In the genomic region with DNA sequence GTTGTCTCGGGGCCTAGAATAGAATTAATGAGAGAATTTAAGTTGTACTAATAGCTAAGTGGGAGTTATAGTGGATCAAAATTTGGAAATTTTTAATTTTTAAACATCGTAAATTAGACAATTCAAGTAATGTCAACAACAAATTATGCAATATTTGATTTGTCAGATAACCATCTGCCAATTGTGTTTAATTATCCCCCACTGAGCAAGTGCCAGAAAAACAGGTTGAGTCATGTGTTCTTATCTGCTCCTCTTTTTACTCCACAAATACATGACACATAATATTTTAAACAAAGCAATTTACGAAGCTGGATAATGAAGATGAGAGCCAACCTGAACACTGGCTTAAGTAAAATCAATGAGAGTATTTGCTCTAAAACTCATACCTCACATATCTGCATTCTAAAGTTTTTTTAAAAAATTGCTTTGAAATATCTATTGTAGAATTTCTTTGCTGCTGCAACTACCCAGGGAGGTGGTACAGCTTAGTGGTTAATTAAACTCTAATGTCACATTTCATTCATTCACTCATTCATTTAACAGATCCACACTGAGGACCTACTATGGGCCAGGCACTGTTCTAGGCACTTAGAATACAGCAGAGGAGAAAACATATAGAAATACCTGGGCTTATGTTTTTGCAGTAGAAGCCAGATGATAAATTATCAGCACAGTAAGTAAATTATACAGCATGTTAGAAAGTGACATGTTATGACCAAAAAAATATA, we compare ENCODE assay signal across 9 cellular contexts. TPM values are rescaled to one million over a fixed set of nuclear protein-coding genes. Genes with fewer than 3 reads are reported as not detected.
DNase-seq lines count a peak whose midpoint lies in the region; ATAC-seq and TF ChIP-seq lines count a peak whose summit lies in the region.
"Had no signal": no experiment of that assay in that cellular context is flagged by ENCODE, and none has a peak within 500 bp of the region (broad histone marks: within the 10 kb centered on the region; RNA-seq: fewer than 3 reads in every experiment).

No MANE protein-coding gene starts in this region.

- in situ Hi-C loops in mammary epithelial cell (cut with MboI; ENCODE audit: low sequenced_read_pairs in 2 of 2): no loop called here

- ATAC-seq in foreskin keratinocyte: no peak
- no peak for ATAC-seq in activated CD4-positive, CD25-positive, alpha-beta regulatory T cell treated with anti-CD3 and anti-CD28 coated beads, Interleukin-2, amount 50 U/mL, for 24 hours

- DNase-seq in HCEC 1CT (peak; percentile 44), NCI-H2171 (lab: John Stamatoyannopoulos, UW) (peak; percentile 34), mammary epithelial cell (peak; percentile 33), prostate gland (ENCODE audit: low spot score) (peak; percentile 31), foreskin keratinocyte (no peak), T-helper 9 cell (no peak)

- no peaks in the 10 kb centered on the region for H3K79me2 ChIP-seq in mammary epithelial cell (ENCODE audit: insufficient read depth, low read length)

- H4K20me1 ChIP-seq in mammary epithelial cell (ENCODE audit: insufficient read depth, low read length): no peaks in the 10 kb centered on the region

- no peak for TF ChIP-seq POLR2A in prostate gland (IDR thresholded peaks at IDR 0.05)

- no peak overlapping the region for H3K27ac ChIP-seq in mammary epithelial cell (ENCODE audit: insufficient read depth, low read depth, low read length)
- H3K27ac ChIP-seq in prostate gland: peak overlapping the region in 1 of 2 donors; percentile 50
- H3K27ac ChIP-seq in foreskin keratinocyte: no peak overlapping the region
- H3K27ac ChIP-seq: KMS-11 had no signal

- dilution Hi-C loops in mammary epithelial cell (cut with HindIII; ENCODE audit: low sequenced_read_pairs): no loop called here

- CTCF ChIA-PET in mammary epithelial cell (lab: Charles Lee; ENCODE audit: low non-redundant PET): no interaction called here

- peak overlapping the region; percentile 11 for H3K4me2 ChIP-seq in mammary epithelial cell (ENCODE audit: insufficient read depth, low read depth, low read length)
- H3K4me2 ChIP-seq: KMS-11 had no signal

- no peak overlapping the region for H3K9ac ChIP-seq in mammary epithelial cell (ENCODE audit: insufficient read depth, low read length)
- H3K9ac ChIP-seq: KMS-11 had no signal

- H3K27me3 ChIP-seq in mammary epithelial cell (ENCODE audit: insufficient read depth, low read length) (no peaks in the 10 kb centered on the region), prostate gland (replicated peaks; ENCODE audit: insufficient read depth) (no peaks in the 10 kb centered on the region), foreskin keratinocyte (no peaks in the 10 kb centered on the region)

- TF ChIP-seq CTCF in mammary epithelial cell (conservative IDR thresholded peaks at IDR 0.05 in 1 of 2, IDR thresholded peaks at IDR 0.05 in 1 of 2; ENCODE audit: extremely low read depth in 1 of 2, insufficient read depth in 1 of 2, low read depth in 1 of 2, low read length in 2 of 2) (no peak), prostate gland (IDR thresholded peaks at IDR 0.05) (no peak), foreskin keratinocyte (conservative IDR thresholded peaks at IDR 0.05) (no peak)

- H3K4me3 ChIP-seq in mammary epithelial cell (replicated peaks in 1 of 3; ENCODE audit: insufficient read depth in 1 of 3, low read depth in 2 of 3, low read length in 3 of 3) (no peak overlapping the region), prostate gland (no peak overlapping the region)
- H3K4me3 ChIP-seq: HAP-1 had no signal

- no peaks in the 10 kb centered on the region for H3K9me3 ChIP-seq in mammary epithelial cell (replicated peaks; ENCODE audit: insufficient read depth, low read length)
- no peaks in the 10 kb centered on the region for H3K9me3 ChIP-seq in prostate gland
- H3K9me3 ChIP-seq: HAP-1 had no signal

- no peak overlapping the region for H2AFZ ChIP-seq in mammary epithelial cell (ENCODE audit: low read depth, low read length)

- intact Hi-C loops in mammary epithelial cell (cut with micrococcal nuclease) (no loop called here), prostate gland (cut with DNase I) (loop anchor here (5.0 kb wide), 1 partner anchor 35 kb away; no protein-coding TSS in a partner anchor)

- H3K4me1 ChIP-seq in mammary epithelial cell (ENCODE audit: insufficient read depth, low read length) (peaks cover 35% of the 10 kb centered on the region), prostate gland (replicated peaks) (peaks cover 18% of the 10 kb centered on the region), foreskin keratinocyte (peaks cover 32% of the 10 kb centered on the region)

- no peaks in the 10 kb centered on the region for H3K36me3 ChIP-seq in mammary epithelial cell (ENCODE audit: insufficient read depth, low read length)
- H3K36me3 ChIP-seq in prostate gland: no peaks in the 10 kb centered on the region

- WGBS in mammary epithelial cell (ENCODE audit: low coverage, missing lambda C conversion rate): 33% methylated on average over 3 of the region's 3 CpGs
- WGBS in prostate gland: 39% methylated on average over 3 of the region's 3 CpGs

- no TSS peak for BruUV-seq in mammary epithelial cell (replicated peaks; lab: Mats Ljungman, UMichigan)

RNA-seq across cellular contexts. Expression of a gene that starts 57.1 kb away (rescaled TPM):
- total RNA-seq in mammary epithelial cell (10 to 100 TPM; 38.2 to 39.0 TPM), prostate gland (10 to 100 TPM; 35.1 to 45.2 TPM), foreskin keratinocyte (20.8 and 25.4 TPM in 2 replicates)
- polyA plus RNA-seq in mammary epithelial cell (10.6 TPM), foreskin keratinocyte (7.5 and 9.1 TPM in 2 replicates)
- polyA minus RNA-seq in mammary epithelial cell: 15.2 TPM

Comparison
In these comparisons a context has a peak if more than half of its experiments do, and no peak if none do; other contexts are left out.
1. DNase-seq: peak in HCEC 1CT (single experiment), NCI-H2171 (single experiment), mammary epithelial cell (single experiment) and prostate gland (single experiment); none in foreskin keratinocyte (0 of 2) and T-helper 9 cell (single experiment).